In the genomic region with DNA sequence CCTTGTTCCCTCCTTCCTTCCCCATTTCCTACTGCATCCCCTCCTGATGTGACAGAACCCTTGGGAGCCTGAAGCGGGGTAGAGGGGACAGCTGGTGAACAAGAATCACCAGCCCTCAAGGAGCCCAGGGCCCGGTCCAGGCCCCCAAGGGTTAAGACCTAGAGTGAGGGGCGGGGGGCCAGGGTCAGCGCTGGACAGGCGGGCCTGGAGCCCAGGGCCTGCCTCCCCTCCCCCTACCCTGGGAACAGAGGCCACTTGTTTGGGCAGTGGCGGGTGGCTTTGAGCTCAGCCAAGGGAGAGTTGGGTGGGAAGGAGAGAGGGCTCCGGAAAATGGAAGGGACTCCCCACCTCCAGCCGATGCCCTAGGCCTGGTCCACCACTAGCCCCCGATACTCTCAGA, we compare ENCODE assay signal across 1 cellular context.
TF ChIP-seq lines count a peak whose summit lies in the region.

No MANE protein-coding gene starts in this region.

TF ChIP-seq in GM12878, 131 proteins besides CTCF, POLR2A, EP300 and RAD21:
- no peak for TF ChIP-seq RFX5 (IDR thresholded peaks at IDR 0.05; ENCODE audit: low read depth, low read length)
- TF ChIP-seq CREM (IDR thresholded peaks at IDR 0.05; ENCODE audit: low read depth) = no peak
- TF ChIP-seq, protein P1, sequence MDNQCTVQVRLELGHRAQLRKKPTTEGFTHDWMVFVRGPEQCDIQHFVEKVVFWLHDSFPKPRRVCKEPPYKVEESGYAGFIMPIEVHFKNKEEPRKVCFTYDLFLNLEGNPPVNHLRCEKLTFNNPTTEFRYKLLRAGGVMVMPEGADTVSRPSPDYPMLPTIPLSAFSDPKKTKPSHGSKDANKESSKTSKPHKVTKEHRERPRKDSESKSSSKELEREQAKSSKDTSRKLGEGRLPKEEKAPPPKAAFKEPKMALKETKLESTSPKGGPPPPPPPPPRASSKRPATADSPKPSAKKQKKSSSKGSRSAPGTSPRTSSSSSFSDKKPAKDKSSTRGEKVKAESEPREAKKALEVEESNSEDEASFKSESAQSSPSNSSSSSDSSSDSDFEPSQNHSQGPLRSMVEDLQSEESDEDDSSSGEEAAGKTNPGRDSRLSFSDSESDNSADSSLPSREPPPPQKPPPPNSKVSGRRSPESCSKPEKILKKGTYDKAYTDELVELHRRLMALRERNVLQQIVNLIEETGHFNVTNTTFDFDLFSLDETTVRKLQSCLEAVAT (IDR thresholded peaks at IDR 0.05) = no peak
- TF ChIP-seq KLF5 (IDR thresholded peaks at IDR 0.05; ENCODE audit: partially characterized antibody) = no peak
